9 cellular contexts compared by ENCODE assay signal in the genomic region with DNA sequence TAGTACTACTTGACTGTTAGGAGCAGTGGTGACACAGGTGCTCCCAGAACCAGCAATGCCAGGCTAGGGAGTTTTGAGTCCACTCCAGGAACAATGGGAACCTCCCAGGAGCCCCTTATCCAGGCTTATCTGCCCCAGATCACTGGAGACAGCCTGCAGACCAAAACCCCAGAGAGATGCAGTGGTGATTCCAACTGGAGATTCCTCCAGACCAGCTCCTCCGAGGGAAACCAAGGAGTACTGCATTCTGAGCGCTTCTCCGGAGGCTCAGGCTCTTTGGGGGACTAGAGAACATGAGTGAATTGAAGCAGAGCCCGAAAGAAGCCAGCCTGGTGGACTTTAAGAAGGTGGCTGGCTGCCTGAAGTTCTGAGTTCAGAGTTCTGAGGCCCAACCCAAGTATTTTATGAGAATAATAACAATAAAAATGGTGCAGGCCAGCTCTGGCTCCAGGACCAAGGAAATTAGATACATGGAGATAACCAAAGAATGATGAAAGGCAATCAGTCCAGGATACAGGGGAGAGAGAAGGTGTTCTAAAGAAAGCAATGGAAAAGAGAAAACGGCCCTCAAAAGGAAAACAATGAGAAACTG. TPM values are rescaled to one million over a fixed set of nuclear protein-coding genes. Genes with fewer than 3 reads are reported as not detected.
DNase-seq lines count a peak whose midpoint lies in the region; ATAC-seq and TF ChIP-seq lines count a peak whose summit lies in the region.
"Had no signal": no experiment of that assay in that cellular context is flagged by ENCODE, and none has a peak within 500 bp of the region (broad histone marks: within the 10 kb centered on the region; RNA-seq: fewer than 3 reads in every experiment).

No MANE protein-coding gene starts in this region.

- no peaks in the 10 kb centered on the region for H3K9me3 Mint-ChIP-seq in T-cell

- no peaks in the 10 kb centered on the region for H3K27me3 Mint-ChIP-seq in T-cell

- H3K4me3 Mint-ChIP-seq in T-cell: peak overlapping the region; percentile 80 to 93 (median 87)

- H3K27me3 ChIP-seq in smooth muscle cell (ENCODE audit: low read depth): no peaks in the 10 kb centered on the region

- POLR2A ChIA-PET in T-cell (lab: Charles Lee): interaction anchor here in 1 of 2 donors (0.5 kb wide), 1 partner anchor 13 kb away, joined by 4 read pairs; no protein-coding TSS in a partner anchor

- CTCF ChIA-PET in T-cell (lab: Charles Lee): no interaction called here

- no peaks in the 10 kb centered on the region for H3F3A ChIP-seq in smooth muscle cell (ENCODE audit: low read depth)

- peaks cover 29 to 46% (median 35%) of the 10 kb centered on the region in 3 donors for H3K4me1 Mint-ChIP-seq in T-cell

- H3K4me2 ChIP-seq in smooth muscle cell: peak overlapping the region; percentile 95

- H4K20me1 ChIP-seq in smooth muscle cell (ENCODE audit: low read depth): no peaks in the 10 kb centered on the region

- no peak for ATAC-seq in T-cell (replicated peaks in 1 of 4)

- peaks cover 3% of the 10 kb centered on the region for H3K36me3 Mint-ChIP-seq in T-cell

- TF ChIP-seq CTCF in smooth muscle cell (IDR thresholded peaks at IDR 0.05; ENCODE audit: borderline replicate concordance, insufficient read depth, poor library complexity, severe bottlenecking): no peak

- H3K36me3 ChIP-seq in smooth muscle cell (ENCODE audit: low read depth): no peaks in the 10 kb centered on the region

- no peak overlapping the region for H2AFZ ChIP-seq in smooth muscle cell (ENCODE audit: low read depth)

- H3K27ac ChIP-seq in smooth muscle cell (ENCODE audit: low read depth): no peak overlapping the region

- H3K9ac ChIP-seq in smooth muscle cell (ENCODE audit: low read depth): no peak overlapping the region

- H3K4me1 ChIP-seq in smooth muscle cell (ENCODE audit: low read depth): peaks cover 7% of the 10 kb centered on the region

- H3K79me2 ChIP-seq in smooth muscle cell (ENCODE audit: low read depth): no peaks in the 10 kb centered on the region

- H3K27ac Mint-ChIP-seq in T-cell: peak overlapping the region; percentile 68 to 86

- DNase-seq in NCI-H748 (lab: John Stamatoyannopoulos, UW; ENCODE audit: unreplicated experiment): peak; percentile 7
- no peak for DNase-seq in NCI-H748 treated with DMSO at 0.1 percent for 48 hours (lab: John Stamatoyannopoulos, UW)
- DNase-seq in T-cell: no peak
- DNase-seq in smooth muscle cell (lab: John Stamatoyannopoulos, UW; ENCODE audit: unreplicated experiment): no peak
- DNase-seq in NCI-H187 treated with DMSO at 0.1 percent for 48 hours (lab: John Stamatoyannopoulos, UW): no peak
- DNase-seq in effector CD4-positive, alpha-beta T cell: no peak
- DNase-seq in NCI-H774 (lab: John Stamatoyannopoulos, UW): no peak
- DNase-seq: HCEC 1CT had no signal

- H3K4me3 ChIP-seq in iPS-11a (ENCODE audit: low read depth, low read length): peak overlapping the region; percentile 97
- peak overlapping the region; percentile 68 for H3K4me3 ChIP-seq in smooth muscle cell

- no peaks in the 10 kb centered on the region for H3K9me3 ChIP-seq in smooth muscle cell (replicated peaks; ENCODE audit: low read depth)

- WGBS in smooth muscle cell (ENCODE audit: low lambda C conversion rate): 78% methylated on average over 5 of the region's 5 CpGs

RNA-seq across cellular contexts. Expression of gene TMEM25, which starts 1.3 kb away (rescaled TPM):
- total RNA-seq in T-cell (10 to 100 TPM; 19.9 to 31.7 (median 25.3) TPM), smooth muscle cell (21.1 and 48.1 TPM in 2 replicates)
- polyA plus RNA-seq in smooth muscle cell: 23.9 and 27.5 TPM in 2 replicates

RNA-seq across cellular contexts. Expression of gene TTC36, which starts 2.4 kb away (rescaled TPM):
- total RNA-seq in T-cell: 1 to 10 TPM in 4 of 5 donors, under 1 TPM in 1; 0.53 to 1.7 (median 1.2) TPM
- total RNA-seq in smooth muscle cell: 4.6 TPM in 1 of 2 replicates, not detected in the other
- polyA plus RNA-seq in smooth muscle cell: 0.31 and 1.5 TPM in 2 replicates

RNA-seq across cellular contexts. Expression of gene IFT46, which starts 36.1 kb away (rescaled TPM):
- total RNA-seq in T-cell: 10 to 100 TPM in 3 of 5 donors, 1 to 10 TPM in 2; 7.0 to 12.4 (median 11.3) TPM
- 31.6 and 52.3 TPM in 2 replicates for total RNA-seq in smooth muscle cell
- 11.9 and 12.8 TPM in 2 replicates for polyA plus RNA-seq in smooth muscle cell

RNA-seq across cellular contexts. Expression of gene ARCN1, which starts 42.5 kb away (rescaled TPM):
- total RNA-seq in T-cell (100 to 1,000 TPM in 3 of 5 donors, 10 to 100 TPM in 2; 80.6 to 117 (median 111) TPM), smooth muscle cell (314 and 331 TPM in 2 replicates)
- polyA plus RNA-seq in smooth muscle cell: 228 and 285 TPM in 2 replicates
